In the genomic region with DNA sequence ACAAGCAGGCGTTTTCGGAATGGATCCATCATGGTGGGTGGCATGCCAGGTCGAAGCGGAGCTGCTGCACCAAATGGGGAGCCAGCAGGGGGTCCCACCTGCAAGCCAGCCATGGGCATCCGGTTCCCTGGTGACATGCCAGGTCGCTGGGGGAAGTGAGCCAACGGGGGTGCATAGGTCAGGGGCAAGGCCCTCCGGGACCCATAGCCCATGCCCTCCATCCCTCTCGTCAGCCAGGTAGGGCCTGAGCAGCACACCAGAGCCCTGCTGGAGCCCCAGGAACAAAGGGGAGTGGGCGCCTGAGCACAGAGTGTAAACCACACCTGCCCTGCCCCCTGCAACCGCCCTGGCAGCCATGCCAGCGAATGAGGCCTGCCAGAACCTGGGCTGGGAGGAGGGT, we compare ENCODE assay signal across 15 cellular contexts. TPM values are rescaled to one million over a fixed set of nuclear protein-coding genes. Genes with fewer than 3 reads are reported as not detected.
DNase-seq lines count a peak whose midpoint lies in the region; ATAC-seq and TF ChIP-seq lines count a peak whose summit lies in the region.
"Had no signal": no experiment of that assay in that cellular context is flagged by ENCODE, and none has a peak within 500 bp of the region (broad histone marks: within the 10 kb centered on the region; RNA-seq: fewer than 3 reads in every experiment).

No MANE protein-coding gene starts in this region.

- H3K27ac ChIP-seq in BLaER1 (peak overlapping the region; percentile 99), right cardiac atrium (ENCODE audit: low read length) (peak overlapping the region; percentile 85), spleen (peak overlapping the region in 6 of 8 donors; percentile 38 to 97 (median 97)), endodermal cell (ENCODE audit: low read depth, low read length) (no peak overlapping the region)

- no peak overlapping the region for H3K4me3 Mint-ChIP-seq in T-helper 17 cell
- no peak overlapping the region for H3K4me3 Mint-ChIP-seq in endodermal cell
- H3K4me3 Mint-ChIP-seq: activated CD4-positive, alpha-beta memory T cell treated with anti-CD3 and anti-CD28 coated beads for 36 hours; activated T-helper 1 cell treated with anti-CD3 and anti-CD28 coated beads, Interleukin-12 subunit alpha, Interleukin-12 subunit beta, Interleukin-2, Interleukin-4 antibody, amounts not matched to agents 30 ng/mL and 10 ng/mL and 1 ng/mL, durations not matched to agents 14 hours and 24 hours and 36 hours had no signal

- H3K9ac ChIP-seq in BLaER1 (peak overlapping the region; percentile 21; the same call in 1 of the 2 replicates), endodermal cell (ENCODE audit: extremely low read depth, low read length, poor library complexity, severe bottlenecking) (no peak overlapping the region)

- H3K27ac Mint-ChIP-seq in T-helper 17 cell (peak overlapping the region; percentile 86), endodermal cell (no peak overlapping the region)

- H3K36me3 Mint-ChIP-seq in T-helper 17 cell (ENCODE audit: low read depth): no peaks in the 10 kb centered on the region
- peaks cover 41% of the 10 kb centered on the region for H3K36me3 Mint-ChIP-seq in endodermal cell (ENCODE audit: low read depth)

- peaks cover 87% of the 10 kb centered on the region for H4K20me1 ChIP-seq in BLaER1

- H3K4me2 ChIP-seq in BLaER1: peak overlapping the region; percentile 98

- no peak for ATAC-seq in T-helper 17 cell
- no peak for ATAC-seq in right cardiac atrium
- ATAC-seq in HG03378 (IDR thresholded peaks at IDR 0.05; ENCODE audit: unreplicated experiment): no peak
- ATAC-seq in GM21526 (IDR thresholded peaks at IDR 0.05; ENCODE audit: low FRiP score, unreplicated experiment): no peak
- no peak for ATAC-seq in GM21619 (IDR thresholded peaks at IDR 0.05; ENCODE audit: unreplicated experiment)

- no peak for DNase-seq in T-helper 17 cell
- peak in 1 of 3 donors; percentile 71 for DNase-seq in right cardiac atrium
- peak; percentile 68 for DNase-seq in spleen
- DNase-seq in endodermal cell: no peak
- DNase-seq: activated CD4-positive, alpha-beta memory T cell treated with anti-CD3 and anti-CD28 coated beads for 36 hours; GOT3; KG1; NCI-H1436 treated with DMSO at 0.1 percent for 48 hours; NCI-H446 treated with DMSO at 0.1 percent for 48 hours had no signal

- H3K4me1 Mint-ChIP-seq in T-helper 17 cell (peaks cover 40% of the 10 kb centered on the region), endodermal cell (peaks cover 15% of the 10 kb centered on the region)

- 88% methylated on average over 12 of the region's 12 CpGs for WGBS in right cardiac atrium
- 80 to 90% (median 89%) methylated on average over 5 to 12 of the region's 12 CpGs for WGBS in spleen, 5 donors
- 92 to 96% methylated on average over 4 to 12 of the region's 12 CpGs for WGBS in endodermal cell (ENCODE audit: insufficient coverage in 1 of 2, insufficient read length in 1 of 2), 2 experiments

- H3K4me3 ChIP-seq in BLaER1 (no peak overlapping the region), right cardiac atrium (ENCODE audit: low read length) (no peak overlapping the region), spleen (no peak overlapping the region), endodermal cell (ENCODE audit: low read length) (no peak overlapping the region)

- H3K9me3 ChIP-seq in BLaER1 (no peaks in the 10 kb centered on the region), T-helper 17 cell (ENCODE audit: control insufficient read depth, low read length, poor library complexity, severe bottlenecking) (no peaks in the 10 kb centered on the region), right cardiac atrium (ENCODE audit: control insufficient read depth, low read length) (no peaks in the 10 kb centered on the region), spleen (no peaks in the 10 kb centered on the region), endodermal cell (ENCODE audit: control insufficient read depth, low read length) (no peaks in the 10 kb centered on the region)

- no peak for TF ChIP-seq CTCF in spleen (IDR thresholded peaks at IDR 0.05 in 8 of 11, conservative IDR thresholded peaks at IDR 0.05 in 3 of 11)
- no peak for TF ChIP-seq CTCF in endodermal cell (conservative IDR thresholded peaks at IDR 0.05)

- H3K4me1 ChIP-seq in BLaER1 (peaks cover 88% of the 10 kb centered on the region), right cardiac atrium (ENCODE audit: control insufficient read depth, insufficient read depth, low read length) (peaks cover 20% of the 10 kb centered on the region), spleen (peaks cover 43 to 94% (median 61%) of the 10 kb centered on the region in 6 donors), endodermal cell (ENCODE audit: control insufficient read depth, insufficient read depth, low read length) (peaks cover 10% of the 10 kb centered on the region)

- H3K27me3 Mint-ChIP-seq in T-helper 17 cell (no peaks in the 10 kb centered on the region), endodermal cell (ENCODE audit: insufficient read depth) (no peaks in the 10 kb centered on the region)
- H3K27me3 Mint-ChIP-seq: activated CD4-positive, alpha-beta memory T cell treated with anti-CD3 and anti-CD28 coated beads for 36 hours had no signal

- no peaks in the 10 kb centered on the region for H3K9me3 Mint-ChIP-seq in endodermal cell
- H3K9me3 Mint-ChIP-seq: activated CD4-positive, alpha-beta memory T cell treated with anti-CD3 and anti-CD28 coated beads for 36 hours; activated T-helper 1 cell treated with anti-CD3 and anti-CD28 coated beads, Interleukin-12 subunit alpha, Interleukin-12 subunit beta, Interleukin-2, Interleukin-4 antibody, amounts not matched to agents 30 ng/mL and 10 ng/mL and 1 ng/mL, durations not matched to agents 14 hours and 24 hours and 36 hours had no signal

- intact Hi-C loops in right cardiac atrium (cut with DNase I) (no loop called here), spleen (cut with DNase I; ENCODE audit: low total_unique reads) (no loop called here)

- no peak for TF ChIP-seq POLR2A in spleen (IDR thresholded peaks at IDR 0.05)

- no peaks in the 10 kb centered on the region for H3K27me3 ChIP-seq in BLaER1
- H3K27me3 ChIP-seq in right cardiac atrium (ENCODE audit: control insufficient read depth, insufficient read depth): no peaks in the 10 kb centered on the region
- peaks cover 0 to 1% (median 0%) of the 10 kb centered on the region in 7 donors for H3K27me3 ChIP-seq in spleen (replicated peaks in 1 of 7)
- H3K27me3 ChIP-seq in endodermal cell (ENCODE audit: control insufficient read depth, insufficient read depth, low read length, poor library complexity, severe bottlenecking): no peaks in the 10 kb centered on the region

- H3K36me3 ChIP-seq in BLaER1 (peaks cover 60% of the 10 kb centered on the region), spleen (peaks cover 7 to 60% (median 47%) of the 10 kb centered on the region in 6 donors), endodermal cell (ENCODE audit: control insufficient read depth, insufficient read depth, low read length) (peaks cover 28% of the 10 kb centered on the region)

RNA-seq across cellular contexts. Expression of a gene that starts 5.0 kb away (rescaled TPM):
- total RNA-seq in T-helper 17 cell (100 to 1,000 TPM in 1 of 2 donors, 10 to 100 TPM in 1; 95.3 to 106 TPM), right cardiac atrium (10 to 100 TPM; 35.7 to 46.4 (median 37.4) TPM), spleen (100 to 1,000 TPM in 3 of 7 donors, 10 to 100 TPM in 4; 76.5 to 154 (median 95.7) TPM), endodermal cell (10 to 100 TPM; 68.8 to 82.1 TPM)
- polyA plus RNA-seq in right cardiac atrium (27.9 TPM), spleen (10 to 100 TPM; 47.3 to 84.8 (median 57.9) TPM)
- polyA plus RNA-seq in endodermal cell (2013, experiment 1 of 2): 43.3 TPM
- polyA plus RNA-seq in endodermal cell (2013, experiment 2 of 2): 43.8 TPM

RNA-seq across cellular contexts. Expression of a gene that starts 10.0 kb away (rescaled TPM):
- 10 to 100 TPM; 44.2 to 54.3 TPM for total RNA-seq in T-helper 17 cell
- 10 to 100 TPM; 34.2 to 52.3 (median 38.2) TPM for total RNA-seq in right cardiac atrium
- polyA plus RNA-seq in right cardiac atrium: 17.2 TPM
- total RNA-seq in spleen: 10 to 100 TPM; 26.1 to 45.7 (median 37.7) TPM
- polyA plus RNA-seq in spleen: 10 to 100 TPM; 13.5 to 22.9 (median 16.3) TPM
- 10 to 100 TPM; 58.5 to 72.3 TPM for total RNA-seq in endodermal cell
- polyA plus RNA-seq in endodermal cell (2013, experiment 1 of 2): 34.3 TPM
- polyA plus RNA-seq in endodermal cell (2013, experiment 2 of 2): 28.1 TPM

RNA-seq across cellular contexts. Expression of a gene that starts 10.2 kb away (rescaled TPM):
- 10 to 100 TPM; 83.5 to 92.2 TPM for total RNA-seq in T-helper 17 cell
- 100 to 1,000 TPM; 141 to 159 (median 147) TPM for total RNA-seq in right cardiac atrium
- polyA plus RNA-seq in right cardiac atrium: 175 TPM
- 100 to 1,000 TPM in 2 of 7 donors, 10 to 100 TPM in 5; 74.5 to 102 (median 97.2) TPM for total RNA-seq in spleen
- polyA plus RNA-seq in spleen: 100 to 1,000 TPM; 135 to 175 (median 147) TPM
- total RNA-seq in endodermal cell: 100 to 1,000 TPM; 137 TPM
- polyA plus RNA-seq in endodermal cell (2013, experiment 1 of 2): 119 TPM
- polyA plus RNA-seq in endodermal cell (2013, experiment 2 of 2): 111 TPM

RNA-seq across cellular contexts. Expression of a gene that starts 36.0 kb away (rescaled TPM):
- 1 to 10 TPM; 3.6 to 4.0 TPM for total RNA-seq in T-helper 17 cell
- total RNA-seq in right cardiac atrium: not detected
- polyA plus RNA-seq in right cardiac atrium: not detected
- total RNA-seq in spleen: not detected
- not detected for polyA plus RNA-seq in spleen
- total RNA-seq in endodermal cell: under 1 TPM in 1 of 2 donors, not detected in 1; 0.57 TPM
- not detected for polyA plus RNA-seq in endodermal cell (2013, experiment 1 of 2)
- polyA plus RNA-seq in endodermal cell (2013, experiment 2 of 2): not detected
- total RNA-seq: activated CD4-positive, alpha-beta memory T cell treated with anti-CD3 and anti-CD28 coated beads for 36 hours; activated T-helper 1 cell treated with anti-CD3 and anti-CD28 coated beads, Interleukin-12 subunit alpha, Interleukin-12 subunit beta, Interleukin-2, Interleukin-4 antibody, amounts not matched to agents 30 ng/mL and 10 ng/mL and 1 ng/mL, durations not matched to agents 14 hours and 24 hours and 36 hours; posterior vena cava had no signal

RNA-seq across cellular contexts. Expression of a gene that starts 44.3 kb away (rescaled TPM):
- not detected for total RNA-seq in T-helper 17 cell
- total RNA-seq in right cardiac atrium: not detected
- not detected for polyA plus RNA-seq in right cardiac atrium
- not detected for total RNA-seq in spleen
- not detected for polyA plus RNA-seq in spleen
- under 1 TPM; 0.42 to 0.49 TPM for total RNA-seq in endodermal cell
- polyA plus RNA-seq in endodermal cell (2013, experiment 1 of 2): not detected
- polyA plus RNA-seq in endodermal cell (2013, experiment 2 of 2): not detected
- total RNA-seq: activated CD4-positive, alpha-beta memory T cell treated with anti-CD3 and anti-CD28 coated beads for 36 hours; activated T-helper 1 cell treated with anti-CD3 and anti-CD28 coated beads, Interleukin-12 subunit alpha, Interleukin-12 subunit beta, Interleukin-2, Interleukin-4 antibody, amounts not matched to agents 30 ng/mL and 10 ng/mL and 1 ng/mL, durations not matched to agents 14 hours and 24 hours and 36 hours; posterior vena cava had no signal
